ENCODE assay signal across 5 cellular contexts in the genomic region with DNA sequence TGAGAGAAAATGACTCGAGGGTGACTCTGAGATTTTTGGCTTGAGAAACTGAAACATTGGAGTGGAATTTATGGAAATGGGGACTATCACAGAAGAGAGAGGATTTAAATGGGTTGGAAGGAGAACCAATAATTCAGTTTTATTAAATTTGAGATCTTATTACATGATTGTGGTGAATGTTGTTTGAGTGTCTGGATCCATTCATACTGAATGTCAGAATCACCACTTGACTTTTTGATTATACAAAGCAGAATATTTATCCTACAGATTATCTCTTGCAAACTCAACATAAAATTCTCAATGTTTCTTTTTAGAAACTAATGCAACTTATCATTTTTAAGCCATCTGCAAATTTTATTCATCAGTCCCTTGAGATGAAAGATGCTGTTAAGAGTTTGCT.
"Had no signal": no experiment of that assay in that cellular context is flagged by ENCODE, and none has a peak within 500 bp of the region (broad histone marks: within the 10 kb centered on the region; RNA-seq: fewer than 3 reads in every experiment).

No MANE protein-coding gene starts in this region.

- H3K4me2 ChIP-seq: GM23338 had no signal

- H3K27ac ChIP-seq: HL-60 had no signal

- DNase-seq: H9, HCEC 1CT, KBM-7 had no signal

- H2AFZ ChIP-seq: GM23338 had no signal

- H3K4me3 ChIP-seq: GM23338 had no signal
